8 cellular contexts compared by ENCODE assay signal in the genomic region with DNA sequence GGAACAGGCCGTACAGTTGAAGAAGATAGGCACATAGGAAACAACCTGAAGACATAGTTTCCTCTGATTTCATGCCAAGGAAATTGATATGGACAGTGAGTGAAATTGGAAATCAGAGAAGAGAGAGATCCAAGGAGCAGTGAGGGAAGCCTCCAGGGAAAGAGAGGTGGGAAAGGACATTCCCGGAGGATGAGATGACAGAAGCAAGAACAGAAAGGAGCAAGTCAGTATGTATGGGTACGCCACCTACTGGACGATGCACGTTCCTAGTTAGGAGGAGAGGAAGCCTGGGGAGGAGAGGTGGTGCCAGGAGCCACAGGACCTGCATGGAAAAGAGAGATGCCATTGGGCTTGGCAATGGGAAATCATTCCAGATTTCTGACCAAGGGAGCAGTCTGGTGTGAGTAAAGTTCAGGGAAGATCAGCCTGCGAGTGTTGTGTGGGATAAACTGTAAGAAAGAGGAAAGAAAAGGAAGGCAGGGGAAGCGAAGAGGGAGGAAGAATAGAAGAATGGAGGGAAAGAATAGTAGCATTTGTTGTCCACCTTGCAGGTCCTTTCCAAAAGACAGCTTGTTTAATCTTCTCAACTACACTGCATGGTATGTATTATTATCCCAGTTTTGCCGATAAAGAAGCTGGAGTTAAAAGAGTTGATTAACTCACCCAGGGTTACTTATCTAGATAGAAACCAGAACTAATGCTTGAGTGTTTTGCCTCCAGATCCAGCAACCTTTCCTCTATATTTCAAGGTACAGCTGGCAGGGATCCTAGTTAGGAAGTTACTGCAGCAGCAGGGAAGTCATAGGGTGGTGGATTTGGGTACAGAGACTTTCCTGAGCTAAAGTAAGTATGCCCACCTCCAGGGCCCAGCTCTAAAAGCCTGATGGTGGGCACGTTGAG. TPM values are rescaled to one million over a fixed set of nuclear protein-coding genes. Genes with fewer than 3 reads are reported as not detected.
A peak's percentile ranks its signal among the peaks of the same experiment; 100 is the strongest.
DNase-seq lines count a peak whose midpoint lies in the region; ATAC-seq, FAIRE-seq and TF ChIP-seq lines count a peak whose summit lies in the region.

No MANE protein-coding gene starts in this region.

- no peak overlapping the region for H3K27ac ChIP-seq in dorsolateral prefrontal cortex
- H3K27ac ChIP-seq in lung (ENCODE audit: low read depth in 1 of 2, low read length in 1 of 2) = peak overlapping the region in 1 of 2 donors; percentile 68

- intact Hi-C loops in dorsolateral prefrontal cortex (cut with DNase I) = no loop called here

- TF ChIP-seq CTCF in dorsolateral prefrontal cortex (IDR thresholded peaks at IDR 0.05 in 54 of 56, conservative IDR thresholded peaks at IDR 0.05 in 2 of 56; ENCODE audit: low read depth in 1 of 56, partially characterized antibody in 56 of 56) = peak in 54 of 56 donors; percentile 31 to 69 (median 58)
- no peak for TF ChIP-seq CTCF in lung (IDR thresholded peaks at IDR 0.05; ENCODE audit: control extremely low read depth, extremely low read depth)

- H3K4me3 ChIP-seq in dorsolateral prefrontal cortex (no peak overlapping the region), lung (no peak overlapping the region)

- H3K36me3 ChIP-seq in lung (ENCODE audit: control insufficient read depth in 2 of 2, insufficient read depth in 2 of 2, low read length in 2 of 2) = no peaks in the 10 kb centered on the region

- no peaks in the 10 kb centered on the region for H3K9me3 ChIP-seq in lung (ENCODE audit: control insufficient read depth in 2 of 2, insufficient read depth in 1 of 2, low read length in 1 of 2)

- H3K27me3 ChIP-seq in dorsolateral prefrontal cortex (no peaks in the 10 kb centered on the region), lung (ENCODE audit: control insufficient read depth, insufficient read depth) (no peaks in the 10 kb centered on the region)

- 37 to 48% methylated on average over 9 of the region's 9 CpGs for WGBS in lung, 2 donors

- no peak for FAIRE-seq in urothelium cell line (lab: Jason Lieb, UNC)

- DNase-seq in activated effector memory CD4-positive, alpha-beta T cell treated with anti-CD3 and anti-CD28 coated beads, Interleukin-2, amount 50 U/mL, for 16 hours = peak; percentile 67
- DNase-seq in activated effector memory CD4-positive, alpha-beta T cell treated with Interleukin-2 at 50 U/mL for 16 hours = no peak
- DNase-seq in NCI-H1092 (lab: John Stamatoyannopoulos, UW) = peak; percentile 43
- peak; percentile 25 for DNase-seq in T-helper 9 cell
- peak in 4 of 10 donors; percentile 21 to 53 (median 36) for DNase-seq in dorsolateral prefrontal cortex
- peak; percentile 65 for DNase-seq in lung (ENCODE audit: low spot score)
- peak; percentile 72 for DNase-seq in urothelium cell line (ENCODE audit: low spot score)

- H3K4me1 ChIP-seq in lung (ENCODE audit: control insufficient read depth in 2 of 2, insufficient read depth in 2 of 2, low read length in 2 of 2) = peaks cover 0 to 7% of the 10 kb centered on the region in 2 donors

- ATAC-seq in lung (ENCODE audit: insufficient read depth, low FRiP score) (no peak), GM21717 (IDR thresholded peaks at IDR 0.05; ENCODE audit: unreplicated experiment) (no peak)

RNA-seq across cellular contexts. Expression of a gene that starts 27.4 kb away (rescaled TPM):
- total RNA-seq in dorsolateral prefrontal cortex (under 1 TPM in 103 of 120 experiments, not detected in 17; 0.07 to 0.76 (median 0.24) TPM), lung (100 to 1,000 TPM; 123 to 130 TPM)
- polyA plus RNA-seq in lung = 10 to 100 TPM; 27.7 to 59.9 TPM

RNA-seq across cellular contexts. Expression of a gene that starts 34.9 kb away (rescaled TPM):
- under 1 TPM in 1 of 120 experiments, not detected in 119; 0.50 TPM for total RNA-seq in dorsolateral prefrontal cortex
- under 1 TPM in 1 of 2 donors, not detected in 1; 0.40 TPM for total RNA-seq in lung
- under 1 TPM in 1 of 2 donors, not detected in 1; 0.18 TPM for polyA plus RNA-seq in lung

RNA-seq across cellular contexts. Expression of a gene that starts 45.8 kb away (rescaled TPM):
- total RNA-seq in dorsolateral prefrontal cortex (10 to 100 TPM; 10.1 to 24.4 (median 14.4) TPM), lung (10 to 100 TPM in 1 of 2 donors, 1 to 10 TPM in 1; 7.1 to 34.4 TPM)
- 1 to 10 TPM; 3.4 to 3.7 TPM for polyA plus RNA-seq in lung

RNA-seq across cellular contexts. Expression of a gene that starts 47.9 kb away (rescaled TPM):
- 100 to 1,000 TPM in 1 of 120 experiments, 10 to 100 TPM in 119; 18.5 to 126 (median 47.9) TPM for total RNA-seq in dorsolateral prefrontal cortex
- 10 to 100 TPM; 50.8 to 52.3 TPM for total RNA-seq in lung
- polyA plus RNA-seq in lung = 10 to 100 TPM; 19.9 to 28.4 TPM

RNA-seq across cellular contexts. Expression of a gene that starts 58.9 kb away (rescaled TPM):
- 1 to 10 TPM in 1 of 120 experiments, under 1 TPM in 12, not detected in 107; 0.07 to 2.7 (median 0.16) TPM for total RNA-seq in dorsolateral prefrontal cortex
- 100 to 1,000 TPM; 381 to 845 TPM for total RNA-seq in lung
- polyA plus RNA-seq in lung = 100 to 1,000 TPM; 131 to 216 TPM

Comparison
In these comparisons a context has a peak if more than half of its experiments do, and no peak if none do; other contexts are left out.
1. RNA of a gene that starts 27.4 kb away (total RNA-seq): 123 to 130 TPM in lung; 0.07 to 0.76 TPM in dorsolateral prefrontal cortex; every median in the first group is over 10 times any median in the second.